ENCODE assay signal across 1 cellular context in the genomic region with DNA sequence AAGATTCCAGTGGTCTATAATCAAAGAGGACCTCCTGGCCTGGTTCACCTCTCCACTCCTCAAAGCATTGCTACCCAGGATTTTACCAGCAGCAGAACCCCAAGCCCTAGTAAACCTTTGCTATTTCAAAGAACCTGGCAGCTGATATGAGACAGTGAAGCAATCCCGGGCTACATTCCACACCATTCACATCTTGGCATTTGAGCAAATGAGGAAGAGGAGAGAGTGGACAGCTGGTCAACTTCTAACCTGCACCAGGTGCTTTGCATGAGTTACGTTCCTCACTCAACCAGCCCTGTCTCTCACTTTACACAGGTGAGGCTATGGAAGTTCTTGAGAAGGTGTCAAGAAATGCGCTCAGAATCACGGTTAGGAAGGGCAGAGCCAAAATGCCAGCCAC.
TF ChIP-seq lines count a peak whose summit lies in the region.

No MANE protein-coding gene starts in this region.

TF ChIP-seq in IMR-90, 13 proteins besides CTCF, POLR2A, EP300 and RAD21 (continued from another document):
- TF ChIP-seq, protein P1, sequence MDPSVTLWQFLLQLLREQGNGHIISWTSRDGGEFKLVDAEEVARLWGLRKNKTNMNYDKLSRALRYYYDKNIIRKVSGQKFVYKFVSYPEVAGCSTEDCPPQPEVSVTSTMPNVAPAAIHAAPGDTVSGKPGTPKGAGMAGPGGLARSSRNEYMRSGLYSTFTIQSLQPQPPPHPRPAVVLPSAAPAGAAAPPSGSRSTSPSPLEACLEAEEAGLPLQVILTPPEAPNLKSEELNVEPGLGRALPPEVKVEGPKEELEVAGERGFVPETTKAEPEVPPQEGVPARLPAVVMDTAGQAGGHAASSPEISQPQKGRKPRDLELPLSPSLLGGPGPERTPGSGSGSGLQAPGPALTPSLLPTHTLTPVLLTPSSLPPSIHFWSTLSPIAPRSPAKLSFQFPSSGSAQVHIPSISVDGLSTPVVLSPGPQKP (IDR thresholded peaks at IDR 0.05; ENCODE audit: borderline replicate concordance, low read depth, low read length), result no peak
- TF ChIP-seq CHD1 (IDR thresholded peaks at IDR 0.05; ENCODE audit: low read depth, low read length), result no peak
- TF ChIP-seq USF2 (IDR thresholded peaks at IDR 0.05; ENCODE audit: low read depth, low read length), result no peak
- TF ChIP-seq MAFK (IDR thresholded peaks at IDR 0.05; ENCODE audit: low read depth, low read length), result no peak
- TF ChIP-seq MAZ (IDR thresholded peaks at IDR 0.05; ENCODE audit: borderline replicate concordance, low read depth, low read length), result no peak
- no peak for TF ChIP-seq RFX5 (IDR thresholded peaks at IDR 0.05; ENCODE audit: low read depth, low read length)
- TF ChIP-seq SMC3 (IDR thresholded peaks at IDR 0.05; ENCODE audit: low read depth, low read length), result no peak
- TF ChIP-seq NFE2L2 (IDR thresholded peaks at IDR 0.05; ENCODE audit: low read depth, low read length), result no peak
- no peak for TF ChIP-seq FOS (IDR thresholded peaks at IDR 0.05; ENCODE audit: low read depth, low read length)
